ENCODE assay signal across 9 cellular contexts in genomic region chr11:118353084-118353710, GRCh38. TPM values are rescaled to one million over a fixed set of nuclear protein-coding genes. Genes with fewer than 3 reads are reported as not detected.
DNase-seq lines count a peak whose midpoint lies in the region; ATAC-seq and TF ChIP-seq lines count a peak whose summit lies in the region.
"Had no signal": no experiment of that assay in that cellular context is flagged by ENCODE, and none has a peak within 500 bp of the region (broad histone marks: within the 10 kb centered on the region; RNA-seq: fewer than 3 reads in every experiment).

No MANE protein-coding gene starts in this region.

- H3K27me3 ChIP-seq in esophagus muscularis mucosa = peaks cover 0 to 29% (median 0%) of the 10 kb centered on the region in 4 donors

- H3K36me3 ChIP-seq in esophagus muscularis mucosa = no peaks in the 10 kb centered on the region

- no peaks in the 10 kb centered on the region for H3K36me3 Mint-ChIP-seq in natural killer cell
- no peaks in the 10 kb centered on the region for H3K36me3 Mint-ChIP-seq in natural killer cell treated with Interleukin-12 subunit alpha and Interleukin-12 subunit beta and Interleukin-15 and Interleukin-18, amount 100 ng/mL, for 72 hours
- H3K36me3 Mint-ChIP-seq in stimulated activated effector memory CD8-positive, alpha-beta T cell treated with anti-CD3 and anti-CD28 coated beads, Interleukin-12 subunit alpha, Interleukin-12 subunit beta, amount 100 ng/mL, for 72 hours = peaks cover 69% of the 10 kb centered on the region

- peak in 2 of 3 donors; percentile 25 to 58 for ATAC-seq in natural killer cell
- no peak for ATAC-seq in natural killer cell treated with Interleukin-12 subunit alpha and Interleukin-12 subunit beta and Interleukin-15 and Interleukin-18, amount 100 ng/mL, for 72 hours
- no peak for ATAC-seq in stimulated activated effector memory CD8-positive, alpha-beta T cell treated with anti-CD3 and anti-CD28 coated beads, Interleukin-12 subunit alpha, Interleukin-12 subunit beta, amount 100 ng/mL, for 72 hours
- no peak for ATAC-seq in GM18520 (IDR thresholded peaks at IDR 0.05; ENCODE audit: unreplicated experiment)

- no peaks in the 10 kb centered on the region for H3K9me3 Mint-ChIP-seq in natural killer cell
- H3K9me3 Mint-ChIP-seq in natural killer cell treated with Interleukin-12 subunit alpha and Interleukin-12 subunit beta and Interleukin-15 and Interleukin-18, amount 100 ng/mL, for 72 hours = no peaks in the 10 kb centered on the region
- H3K9me3 Mint-ChIP-seq in stimulated activated effector memory CD8-positive, alpha-beta T cell treated with anti-CD3 and anti-CD28 coated beads, Interleukin-12 subunit alpha, Interleukin-12 subunit beta, amount 100 ng/mL, for 72 hours = no peaks in the 10 kb centered on the region

- H3K27ac Mint-ChIP-seq in natural killer cell = peak overlapping the region in 1 of 2 donors; percentile 36
- no peak overlapping the region for H3K27ac Mint-ChIP-seq in natural killer cell treated with Interleukin-12 subunit alpha and Interleukin-12 subunit beta and Interleukin-15 and Interleukin-18, amount 100 ng/mL, for 72 hours
- H3K27ac Mint-ChIP-seq in stimulated activated effector memory CD8-positive, alpha-beta T cell treated with anti-CD3 and anti-CD28 coated beads, Interleukin-12 subunit alpha, Interleukin-12 subunit beta, amount 100 ng/mL, for 72 hours = peak overlapping the region; percentile 30

- H3K4me1 ChIP-seq in esophagus muscularis mucosa = no peaks in the 10 kb centered on the region

- intact Hi-C loops in natural killer cell (cut with micrococcal nuclease) = loop anchor here (1.0 kb wide), 3 partner anchors 57 to 155 kb away; no protein-coding TSS in a partner anchor
- intact Hi-C loops in esophagus muscularis mucosa (cut with DNase I) = loop anchor here (2.0 kb wide), 2 partner anchors 154 to 208 kb away; no protein-coding TSS in a partner anchor

- peak; percentile 87 for TF ChIP-seq CTCF in natural killer cell (IDR thresholded peaks at IDR 0.05)
- peak; percentile 45 to 57 (median 50) for TF ChIP-seq CTCF in esophagus muscularis mucosa (IDR thresholded peaks at IDR 0.05)

- H3K27me3 Mint-ChIP-seq in natural killer cell (ENCODE audit: low read depth in 2 of 2) = no peaks in the 10 kb centered on the region
- H3K27me3 Mint-ChIP-seq in natural killer cell treated with Interleukin-12 subunit alpha and Interleukin-12 subunit beta and Interleukin-15 and Interleukin-18, amount 100 ng/mL, for 72 hours = no peaks in the 10 kb centered on the region

- WGBS in esophagus muscularis mucosa = 16% methylated on average over 6 of the region's 6 CpGs

- no peak for DNase-seq in natural killer cell
- no peak for DNase-seq in natural killer cell treated with Interleukin-12 subunit alpha and Interleukin-12 subunit beta and Interleukin-15 and Interleukin-18, amount 100 ng/mL, for 72 hours (ENCODE audit: low spot score)
- DNase-seq in RPMI7951 (ENCODE audit: low read depth) = peak; percentile 24
- no peak for DNase-seq in esophagus muscularis mucosa (ENCODE audit: extremely low spot score)
- peak in 1 of 2 donors; percentile 49 for DNase-seq in stimulated activated effector memory CD8-positive, alpha-beta T cell treated with anti-CD3 and anti-CD28 coated beads, Interleukin-12 subunit alpha, Interleukin-12 subunit beta, amount 100 ng/mL, for 72 hours (ENCODE audit: low spot score in 2 of 2)
- no peak for DNase-seq in anterior cingulate cortex (lab: John Stamatoyannopoulos, UW)
- DNase-seq in hepatic stellate cell (ENCODE audit: low spot score) = no peak

- no peaks in the 10 kb centered on the region for H3K9me3 ChIP-seq in esophagus muscularis mucosa

- H3K4me3 ChIP-seq in esophagus muscularis mucosa = no peak overlapping the region

- no peak overlapping the region for H3K27ac ChIP-seq in esophagus muscularis mucosa (replicated peaks in 1 of 4)
- H3K27ac ChIP-seq: epithelial cell of prostate had no signal

- no peak for TF ChIP-seq EP300 in esophagus muscularis mucosa (IDR thresholded peaks at IDR 0.05)

- TF ChIP-seq POLR2A in esophagus muscularis mucosa (IDR thresholded peaks at IDR 0.05; ENCODE audit: low read depth) = no peak

- peaks cover 6 to 7% of the 10 kb centered on the region in 2 donors for H3K4me1 Mint-ChIP-seq in natural killer cell
- H3K4me1 Mint-ChIP-seq in natural killer cell treated with Interleukin-12 subunit alpha and Interleukin-12 subunit beta and Interleukin-15 and Interleukin-18, amount 100 ng/mL, for 72 hours (ENCODE audit: low read depth in 2 of 2) = peaks cover 0 to 18% of the 10 kb centered on the region in 2 donors
- H3K4me1 Mint-ChIP-seq in stimulated activated effector memory CD8-positive, alpha-beta T cell treated with anti-CD3 and anti-CD28 coated beads, Interleukin-12 subunit alpha, Interleukin-12 subunit beta, amount 100 ng/mL, for 72 hours = peaks cover 15% of the 10 kb centered on the region

- H3K4me3 Mint-ChIP-seq in natural killer cell = no peak overlapping the region
- H3K4me3 Mint-ChIP-seq in natural killer cell treated with Interleukin-12 subunit alpha and Interleukin-12 subunit beta and Interleukin-15 and Interleukin-18, amount 100 ng/mL, for 72 hours = no peak overlapping the region
- no peak overlapping the region for H3K4me3 Mint-ChIP-seq in stimulated activated effector memory CD8-positive, alpha-beta T cell treated with anti-CD3 and anti-CD28 coated beads, Interleukin-12 subunit alpha, Interleukin-12 subunit beta, amount 100 ng/mL, for 72 hours

RNA-seq across cellular contexts. Expression of gene UBE4A, which starts 6.2 kb away (rescaled TPM):
- total RNA-seq in natural killer cell (10 to 100 TPM; 35.1 to 43.9 (median 37.0) TPM), esophagus muscularis mucosa (10 to 100 TPM; 32.0 to 40.8 (median 36.6) TPM)
- 10 to 100 TPM; 45.0 to 58.8 TPM for total RNA-seq in natural killer cell treated with Interleukin-12 subunit alpha and Interleukin-12 subunit beta and Interleukin-15 and Interleukin-18, amount 100 ng/mL, for 72 hours
- 48.6 and 60.2 TPM in 2 replicates for total RNA-seq in RPMI7951 (2014; rRNA removed; shearing (Covaris generic))

RNA-seq across cellular contexts. Expression of gene CD3G, which starts 9.1 kb away (rescaled TPM):
- total RNA-seq in natural killer cell (10 to 100 TPM in 1 of 3 donors, 1 to 10 TPM in 2; 7.6 to 52.1 (median 8.2) TPM), esophagus muscularis mucosa (under 1 TPM in 3 of 4 donors, not detected in 1; 0.13 to 0.33 (median 0.23) TPM)
- 10 to 100 TPM in 1 of 2 donors, 1 to 10 TPM in 1; 7.1 to 49.4 TPM for total RNA-seq in natural killer cell treated with Interleukin-12 subunit alpha and Interleukin-12 subunit beta and Interleukin-15 and Interleukin-18, amount 100 ng/mL, for 72 hours
- total RNA-seq in RPMI7951 (2014; rRNA removed; shearing (Covaris generic)) = not detected in 2 replicates

RNA-seq across cellular contexts. Expression of gene CD3D, which starts 10.7 kb away (rescaled TPM):
- total RNA-seq in natural killer cell (10 to 100 TPM; 11.6 to 84.1 (median 12.0) TPM), esophagus muscularis mucosa (under 1 TPM in 1 of 4 donors, not detected in 3; 0.83 TPM)
- 100 to 1,000 TPM in 1 of 2 donors, 10 to 100 TPM in 1; 30.5 to 161 TPM for total RNA-seq in natural killer cell treated with Interleukin-12 subunit alpha and Interleukin-12 subunit beta and Interleukin-15 and Interleukin-18, amount 100 ng/mL, for 72 hours
- total RNA-seq in RPMI7951 (2014; rRNA removed; shearing (Covaris generic)) = not detected in 2 replicates

RNA-seq across cellular contexts. Expression of gene ATP5MG, which starts 48.2 kb away (rescaled TPM):
- total RNA-seq in natural killer cell (100 to 1,000 TPM in 2 of 3 donors, 10 to 100 TPM in 1; 90.3 to 135 (median 107) TPM), esophagus muscularis mucosa (10 to 100 TPM; 61.0 to 91.1 (median 69.1) TPM)
- total RNA-seq in natural killer cell treated with Interleukin-12 subunit alpha and Interleukin-12 subunit beta and Interleukin-15 and Interleukin-18, amount 100 ng/mL, for 72 hours = 100 to 1,000 TPM; 183 to 189 TPM
- 125 and 126 TPM in 2 replicates for total RNA-seq in RPMI7951 (2014; rRNA removed; shearing (Covaris generic))

RNA-seq across cellular contexts. Expression of gene CD3E, which starts 48.7 kb away (rescaled TPM):
- 100 to 1,000 TPM in 2 of 3 donors, 10 to 100 TPM in 1; 31.6 to 322 (median 155) TPM for total RNA-seq in natural killer cell
- 100 to 1,000 TPM in 1 of 2 donors, 10 to 100 TPM in 1; 25.7 to 148 TPM for total RNA-seq in natural killer cell treated with Interleukin-12 subunit alpha and Interleukin-12 subunit beta and Interleukin-15 and Interleukin-18, amount 100 ng/mL, for 72 hours
- total RNA-seq in RPMI7951 (2014; rRNA removed; shearing (Covaris generic)) = not detected in 2 replicates
- total RNA-seq in esophagus muscularis mucosa = 1 to 10 TPM in 2 of 4 donors, under 1 TPM in 2; 0.42 to 2.8 (median 0.96) TPM

Comparison
In these comparisons a context has a peak if more than half of its experiments do, and no peak if none do; other contexts are left out.
1. ATAC-seq: peak in natural killer cell (2 of 3); none in natural killer cell treated with Interleukin-12 subunit alpha and Interleukin-12 subunit beta and Interleukin-15 and Interleukin-18, amount 100 ng/mL, for 72 hours (0 of 2), stimulated activated effector memory CD8-positive, alpha-beta T cell treated with anti-CD3 and anti-CD28 coated beads, Interleukin-12 subunit alpha, Interleukin-12 subunit beta, amount 100 ng/mL, for 72 hours (single experiment) and GM18520 (single experiment).
2. RNA of gene CD3D, which starts 10.7 kb away (total RNA-seq): 30.5 to 161 TPM in natural killer cell treated with Interleukin-12 subunit alpha and Interleukin-12 subunit beta and Interleukin-15 and Interleukin-18, amount 100 ng/mL, for 72 hours and 11.6 to 84.1 TPM in natural killer cell; 0.83 TPM in esophagus muscularis mucosa and not detected in RPMI7951; every median in the first group is over 4 times any median in the second.